Comparison of ENCODE assay signal across 1 cellular context in genomic region chr5:178152491-178153444, GRCh38.
TF ChIP-seq lines count a peak whose summit lies in the region.

No MANE protein-coding gene starts in this region.

TF ChIP-seq in K562, 482 proteins besides CTCF, POLR2A, EP300 and RAD21:
- TF ChIP-seq DNMT1 (IDR thresholded peaks at IDR 0.05) (no peak), AFF4 (CRISPR knock-in tag; IDR thresholded peaks at IDR 0.05) (peak; percentile 1; the same call in 1 of the 2 replicates), RBM25 (IDR thresholded peaks at IDR 0.05; ENCODE audit: low read depth, low read length, severe bottlenecking) (no peak), ZNF589 (CRISPR knock-in tag; IDR thresholded peaks at IDR 0.05; ENCODE audit: low read depth) (no peak), SAFB2 (IDR thresholded peaks at IDR 0.05; ENCODE audit: borderline replicate concordance, low read depth, low read length, severe bottlenecking) (no peak), SNAPC5 (CRISPR knock-in tag; IDR thresholded peaks at IDR 0.05) (no peak), MTA3 (IDR thresholded peaks at IDR 0.05; ENCODE audit: borderline replicate concordance) (no peak), MAZ (CRISPR knock-in tag; conservative IDR thresholded peaks at IDR 0.05 in 1 of 2, IDR thresholded peaks at IDR 0.05 in 1 of 2) (no peak), NRF1 (conservative IDR thresholded peaks at IDR 0.05 in 1 of 2, IDR thresholded peaks at IDR 0.05 in 1 of 2) (no peak), SUPT5H (IDR thresholded peaks at IDR 0.05) (no peak), LCOR (CRISPR knock-in tag; IDR thresholded peaks at IDR 0.05) (0 out of 2 replicates have a peak, but pooled peaks have one; percentile 39), ZNF551 (CRISPR knock-in tag; IDR thresholded peaks at IDR 0.05) (no peak), NR3C1 (CRISPR knock-in tag; IDR thresholded peaks at IDR 0.05) (no peak), CBX3 (IDR thresholded peaks at IDR 0.05; ENCODE audit: borderline replicate concordance in 1 of 2, low read length in 2 of 2) (no peak), NONO (IDR thresholded peaks at IDR 0.05; ENCODE audit: low read depth in 2 of 2, low read length in 1 of 2) (no peak), TCFL5 (CRISPR knock-in tag; conservative IDR thresholded peaks at IDR 0.05) (no peak), ZNF609 (CRISPR knock-in tag; IDR thresholded peaks at IDR 0.05; ENCODE audit: borderline replicate concordance) (no peak), IRF2 (CRISPR knock-in tag; IDR thresholded peaks at IDR 0.05) (no peak), MXD1 (CRISPR knock-in tag; IDR thresholded peaks at IDR 0.05; ENCODE audit: borderline replicate concordance, poor library complexity, severe bottlenecking) (no peak), ZNF253 (CRISPR knock-in tag; conservative IDR thresholded peaks at IDR 0.05) (no peak), KLF13 (tag; IDR thresholded peaks at IDR 0.05; ENCODE audit: borderline replicate concordance, low read depth) (no peak), TEAD1 (CRISPR knock-in tag; IDR thresholded peaks at IDR 0.05) (0 out of 4 replicates have a peak, but pooled peaks of 1 of the 2 experiments have one; percentile 11), BCLAF1 (IDR thresholded peaks at IDR 0.05; ENCODE audit: borderline replicate concordance in 1 of 2, control insufficient read depth in 1 of 2, low read depth in 2 of 2, low read length in 1 of 2) (no peak), GTF2E2 (tag; IDR thresholded peaks at IDR 0.05) (no peak), TSC22D4 (tag; IDR thresholded peaks at IDR 0.05) (no peak), ILF3 (IDR thresholded peaks at IDR 0.05; ENCODE audit: borderline replicate concordance) (0 out of 2 replicates have a peak, but pooled peaks have one; percentile 62), KLF10 (CRISPR knock-in tag; IDR thresholded peaks at IDR 0.05) (no peak), STAT5B (CRISPR knock-in tag; IDR thresholded peaks at IDR 0.05) (no peak), HNRNPL (IDR thresholded peaks at IDR 0.05; ENCODE audit: low read depth, low read length) (no peak), SPI1 (IDR thresholded peaks at IDR 0.05; ENCODE audit: borderline replicate concordance, low read depth, low read length) (no peak), DPF2 (IDR thresholded peaks at IDR 0.05) (no peak), ZNF318 (IDR thresholded peaks at IDR 0.05; ENCODE audit: borderline replicate concordance in 1 of 2, low read depth in 1 of 2) (no peak), ZZZ3 (IDR thresholded peaks at IDR 0.05) (no peak)
TF ChIP-seq in K562: peak in this region for 4.
